Comparison of ENCODE assay signal across 1 cellular context in the genomic region with DNA sequence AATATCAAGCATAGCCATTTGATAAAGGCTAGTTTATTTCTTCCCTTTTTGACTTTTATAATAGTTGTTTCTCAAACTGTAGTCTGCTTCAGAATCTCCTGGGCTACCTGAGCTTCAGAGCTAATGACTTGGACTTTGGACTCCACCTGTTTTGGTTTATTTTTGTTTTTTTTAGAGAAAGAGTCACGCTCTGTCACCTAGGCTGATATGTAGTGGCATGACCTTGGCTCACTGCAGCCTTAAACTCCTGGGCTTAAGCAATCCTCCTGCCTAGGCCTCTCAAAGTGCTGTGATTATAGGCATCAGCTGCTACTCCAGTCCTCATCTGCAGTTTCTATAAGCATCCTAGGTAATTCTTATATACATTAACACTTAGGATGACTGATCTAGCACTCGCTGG.
TF ChIP-seq lines count a peak whose summit lies in the region.

No MANE protein-coding gene starts in this region.

TF ChIP-seq in GM12878, 131 proteins besides CTCF, POLR2A, EP300 and RAD21 (continued from another document):
- TF ChIP-seq NR2F1 (conservative IDR thresholded peaks at IDR 0.05) = peak; percentile 35; the same call in 1 of the 2 replicates
